ENCODE assay signal across 22 cellular contexts in the genomic region with DNA sequence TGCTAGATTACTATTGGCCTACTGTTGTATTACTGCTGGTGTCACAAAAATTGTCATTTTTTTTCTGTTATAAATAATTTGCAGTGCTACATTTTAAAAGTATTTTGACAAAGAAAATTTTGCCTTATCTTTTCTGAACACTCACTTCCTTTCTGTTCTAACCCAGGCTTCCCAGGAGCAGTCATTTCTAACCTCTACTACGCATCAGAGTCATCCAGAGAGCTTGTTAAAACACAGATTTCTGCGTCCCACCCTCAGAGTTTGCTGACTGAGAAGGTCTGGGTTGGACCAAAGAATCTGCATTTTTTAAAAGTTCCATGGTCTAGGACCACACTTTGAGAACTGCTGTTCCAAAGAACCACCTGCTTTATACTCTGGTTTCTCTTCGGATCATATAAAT.
DNase-seq lines count a peak whose midpoint lies in the region; ATAC-seq, FAIRE-seq and TF ChIP-seq lines count a peak whose summit lies in the region.
"Had no signal": no experiment of that assay in that cellular context is flagged by ENCODE, and none has a peak within 500 bp of the region (broad histone marks: within the 10 kb centered on the region; RNA-seq: fewer than 3 reads in every experiment).

No MANE protein-coding gene starts in this region.

- ATAC-seq in GM18870 (IDR thresholded peaks at IDR 0.05; ENCODE audit: unreplicated experiment): peak; percentile 47
- peak; percentile 73 for ATAC-seq in HG03432 (IDR thresholded peaks at IDR 0.05; ENCODE audit: unreplicated experiment)
- ATAC-seq: Right ventricle myocardium inferior had no signal

- no peaks in the 10 kb centered on the region for H4K20me1 ChIP-seq in endothelial cell of umbilical vein (replicated peaks; ENCODE audit: control insufficient read depth, extremely low read depth, insufficient read depth, low read length)

- FAIRE-seq in endothelial cell of umbilical vein (lab: Jason Lieb, UNC): no peak
- FAIRE-seq: H1 had no signal

- H3K9me3 ChIP-seq in endothelial cell of umbilical vein (replicated peaks; ENCODE audit: control insufficient read depth, insufficient read depth, low read length): no peaks in the 10 kb centered on the region
- H3K9me3 ChIP-seq: SJSA1 had no signal

- H3K9ac ChIP-seq in endothelial cell of umbilical vein (replicated peaks; ENCODE audit: extremely low read depth, insufficient read depth, low read length): no peak overlapping the region
- H3K9ac ChIP-seq: KMS-11 had no signal

- DNase-seq in Daoy (ENCODE audit: low read depth): peak; percentile 13
- DNase-seq in endothelial cell of umbilical vein (ENCODE audit: low read depth, low spot score): peak; percentile 25
- no peak for DNase-seq in OCI-M1 (lab: John Stamatoyannopoulos, UW)
- DNase-seq in NCI-H748 treated with DMSO at 0.1 percent for 48 hours (lab: John Stamatoyannopoulos, UW): no peak
- no peak for DNase-seq in ecto neural progenitor cell (ENCODE audit: low spot score)
- DNase-seq in NCI-H1417 (lab: John Stamatoyannopoulos, UW): no peak
- DNase-seq: AML-193; Calu3; CD8-positive, alpha-beta memory T cell; IMR-90; NCI-H146; NCI-H2029; NCI-H226; NCI-H510A treated with DMSO at 0.1 percent for 48 hours; NCI-H774 had no signal

- no peak overlapping the region for H2AFZ ChIP-seq in endothelial cell of umbilical vein (ENCODE audit: low read depth, low read length)

- no peak for TF ChIP-seq POLR2A in endothelial cell of umbilical vein (IDR thresholded peaks at IDR 0.05; ENCODE audit: low read depth, low read length)

- TF ChIP-seq CTCF in endothelial cell of umbilical vein (IDR thresholded peaks at IDR 0.05; ENCODE audit: extremely low read depth in 1 of 2, insufficient read depth in 1 of 2, low read depth in 1 of 2, low read length in 2 of 2): no peak

- H3K4me2 ChIP-seq in endothelial cell of umbilical vein (ENCODE audit: insufficient read depth, low read length): no peak overlapping the region
- H3K4me2 ChIP-seq: KMS-11 had no signal

- CTCF ChIA-PET in endothelial cell of umbilical vein (lab: Charles Lee): no interaction called here

- dilution Hi-C loops in endothelial cell of umbilical vein (cut with MboI; ENCODE audit: extremely low pct_ligation_motif_present, low sequenced_read_pairs): no loop called here

- BruUV-seq in endothelial cell of umbilical vein (replicated peaks; lab: Mats Ljungman, UMichigan): no TSS peak

- H3K4me1 ChIP-seq in endothelial cell of umbilical vein (ENCODE audit: control insufficient read depth, extremely low read depth, insufficient read depth, low read length): peaks cover 4% of the 10 kb centered on the region
- H3K4me1 ChIP-seq: SJSA1 had no signal

- no peaks in the 10 kb centered on the region for H3K36me3 ChIP-seq in endothelial cell of umbilical vein (ENCODE audit: control insufficient read depth in 2 of 2, extremely low read depth in 1 of 2, insufficient read depth in 2 of 2, low read length in 2 of 2)
- H3K36me3 ChIP-seq: SJSA1 had no signal

- no peaks in the 10 kb centered on the region for H3K27me3 ChIP-seq in endothelial cell of umbilical vein (ENCODE audit: control insufficient read depth in 2 of 2, insufficient read depth in 2 of 2, low read length in 2 of 2)
- H3K27me3 ChIP-seq: SJSA1 had no signal

- no peak overlapping the region for H3K27ac ChIP-seq in endothelial cell of umbilical vein (ENCODE audit: insufficient read depth, low read depth, low read length)
- H3K27ac ChIP-seq: C4-2B, KMS-11, SJSA1 had no signal

- POLR2A ChIA-PET in endothelial cell of umbilical vein (lab: Charles Lee): no interaction called here

- no peaks in the 10 kb centered on the region for H3K9me1 ChIP-seq in endothelial cell of umbilical vein (replicated peaks; ENCODE audit: control insufficient read depth, extremely low read depth, insufficient read depth, low read length)

- no peak overlapping the region for H3K4me3 ChIP-seq in endothelial cell of umbilical vein (replicated peaks in 1 of 3; ENCODE audit: insufficient read depth in 1 of 3, low read depth in 1 of 3, low read length in 3 of 3)
- H3K4me3 ChIP-seq: SJSA1 had no signal

- intact Hi-C loops in endothelial cell of umbilical vein (cut with micrococcal nuclease): loop anchor here (2.0 kb wide), 1 partner anchor 257 kb away; no protein-coding TSS in a partner anchor

- H3K79me2 ChIP-seq in endothelial cell of umbilical vein (ENCODE audit: control insufficient read depth, insufficient read depth, low read length): no peaks in the 10 kb centered on the region

TF ChIP-seq in endothelial cell of umbilical vein, 7 proteins besides CTCF, POLR2A, EP300 and RAD21:
- TF ChIP-seq, protein P1, sequence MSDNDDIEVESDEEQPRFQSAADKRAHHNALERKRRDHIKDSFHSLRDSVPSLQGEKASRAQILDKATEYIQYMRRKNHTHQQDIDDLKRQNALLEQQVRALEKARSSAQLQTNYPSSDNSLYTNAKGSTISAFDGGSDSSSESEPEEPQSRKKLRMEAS (IDR thresholded peaks at IDR 0.05; ENCODE audit: insufficient read depth, insufficient read length): no peak
- no peak for TF ChIP-seq JUN (IDR thresholded peaks at IDR 0.05; ENCODE audit: borderline replicate concordance, insufficient read depth, insufficient read length, low read depth)
TF ChIP-seq in endothelial cell of umbilical vein: peak in this region for 0.

Comparison
In these comparisons a context has a peak if more than half of its experiments do, and no peak if none do; other contexts are left out.
1. DNase-seq: peak in Daoy (single experiment) and endothelial cell of umbilical vein (single experiment); none in OCI-M1 (single experiment), NCI-H748 treated with DMSO at 0.1 percent for 48 hours (single experiment), ecto neural progenitor cell (single experiment) and NCI-H1417 (0 of 3).